ENCODE assay signal across 27 cellular contexts in the genomic region with DNA sequence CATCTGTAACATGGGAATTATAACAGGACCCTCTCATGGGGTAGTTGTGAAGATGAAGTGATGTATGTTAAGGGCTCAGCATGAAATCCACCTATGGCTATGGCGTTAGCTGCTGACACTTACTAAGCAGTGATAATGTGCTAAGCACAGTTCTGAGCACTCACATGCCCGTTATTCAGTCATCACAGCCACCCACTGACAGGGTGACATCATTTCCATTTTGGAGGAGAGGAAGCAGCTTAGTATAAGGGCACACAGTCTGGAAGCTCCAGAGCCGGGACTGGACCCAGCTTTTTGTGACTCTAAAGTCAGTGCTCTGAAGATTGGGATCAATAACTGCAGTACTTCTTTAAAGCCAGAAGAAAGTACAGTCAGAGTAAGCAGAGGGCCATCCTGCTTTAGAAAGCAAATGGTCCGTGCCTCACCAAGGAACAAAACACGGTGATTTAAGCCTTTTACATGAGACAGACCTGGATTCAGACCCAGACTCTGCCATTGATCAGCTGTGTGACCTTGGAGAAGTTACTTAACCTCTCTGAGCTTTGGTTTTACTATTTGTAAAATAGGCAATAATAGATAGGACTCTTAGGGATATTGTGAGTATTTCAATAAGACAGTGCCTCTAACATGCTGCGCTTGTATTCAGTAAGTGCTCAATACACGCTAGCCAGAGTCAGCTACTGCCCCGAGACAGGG.
A peak's percentile ranks its signal among the peaks of the same experiment; 100 is the strongest.
DNase-seq lines count a peak whose midpoint lies in the region; ATAC-seq, FAIRE-seq and TF ChIP-seq lines count a peak whose summit lies in the region.
"Had no signal": no experiment of that assay in that cellular context is flagged by ENCODE, and none has a peak within 500 bp of the region (broad histone marks: within the 10 kb centered on the region; RNA-seq: fewer than 3 reads in every experiment).

No MANE protein-coding gene starts in this region.

- H3K27me3 ChIP-seq in K562 (ENCODE audit: control insufficient read depth in 2 of 2, insufficient read depth in 2 of 2, low read length in 2 of 2): peaks cover 0 to 15% of the 10 kb centered on the region in 2 experiments; a peak in 3 of 5 replicates
- H3K27me3 ChIP-seq: Peyer's patch had no signal

- H3K9ac ChIP-seq in K562 (ENCODE audit: insufficient read depth in 1 of 2, low read depth in 2 of 2, low read length in 2 of 2): no peak overlapping the region

- no peaks in the 10 kb centered on the region for H3K9me3 Mint-ChIP-seq in stimulated activated effector memory CD8-positive, alpha-beta T cell treated with anti-CD3 and anti-CD28 coated beads, Interleukin-12 subunit alpha, Interleukin-12 subunit beta, amount 100 ng/mL, for 72 hours
- H3K9me3 Mint-ChIP-seq: CD8-positive, alpha-beta T cell had no signal

- TF ChIP-seq EP300 in K562 (IDR thresholded peaks at IDR 0.05; ENCODE audit: low read length): no peak

- H3K4me2 ChIP-seq in K562 (ENCODE audit: insufficient read depth, low read length): no peak overlapping the region

- 9% methylated on average over 8 of the region's 8 CpGs for WGBS in K562 (ENCODE audit: insufficient coverage, low coverage, missing lambda C conversion rate)

- no peak for TF ChIP-seq POLR2A in K562 (conservative IDR thresholded peaks at IDR 0.05)
- no peak for TF ChIP-seq POLR2A in GM12891 (IDR thresholded peaks at IDR 0.05; ENCODE audit: low read depth, low read length)

- ATAC-seq in left ventricle myocardium superior: peak; percentile 89
- no peak for ATAC-seq in K562
- peak; percentile 44 for ATAC-seq in stimulated activated effector memory CD8-positive, alpha-beta T cell treated with anti-CD3 and anti-CD28 coated beads, Interleukin-12 subunit alpha, Interleukin-12 subunit beta, amount 100 ng/mL, for 72 hours
- ATAC-seq in HG03280 (IDR thresholded peaks at IDR 0.05; ENCODE audit: unreplicated experiment): no peak
- ATAC-seq: CD8-positive, alpha-beta T cell; SK-N-SH treated with all-trans-retinoic acid at 6 μM for 48 hours had no signal

- H3K9me3 ChIP-seq in HEK293 (ENCODE audit: control insufficient read depth, insufficient read depth, low read depth, low read length): no peaks in the 10 kb centered on the region
- no peaks in the 10 kb centered on the region for H3K9me3 ChIP-seq in K562 (replicated peaks; ENCODE audit: control insufficient read depth, insufficient read depth, low read depth, low read length)
- H3K9me3 ChIP-seq: Caco-2, Peyer's patch, SJCRH30 had no signal

- H3K27ac ChIP-seq in HEK293 (ENCODE audit: extremely low read depth, low read depth, low read length): no peak overlapping the region
- H3K27ac ChIP-seq in K562 (ENCODE audit: extremely low read depth, low read depth, low read length): no peak overlapping the region
- H3K27ac ChIP-seq: Peyer's patch, SJCRH30 had no signal

- H3K4me3 ChIP-seq in HEK293 (ENCODE audit: low read depth, low read length) (no peak overlapping the region), K562 (no peak overlapping the region)
- H3K4me3 ChIP-seq: Peyer's patch, SJCRH30 had no signal

- in situ Hi-C loops in K562 (cut with MboI): no loop called here

- no peaks in the 10 kb centered on the region for H3K36me3 ChIP-seq in HEK293 (ENCODE audit: control insufficient read depth in 2 of 2, insufficient read depth in 1 of 2, low read length in 2 of 2)
- no peaks in the 10 kb centered on the region for H3K36me3 ChIP-seq in K562 (ENCODE audit: control insufficient read depth, insufficient read depth, low read length)
- H3K36me3 ChIP-seq: Peyer's patch, SJCRH30 had no signal

- TF ChIP-seq CTCF in HEK293 (tag by site-specific recombination; IDR thresholded peaks at IDR 0.05) (no peak), K562 (IDR thresholded peaks at IDR 0.05 in 2 of 3, conservative IDR thresholded peaks at IDR 0.05 in 1 of 3; ENCODE audit: insufficient read depth in 2 of 3, low read depth in 1 of 3, low read length in 3 of 3) (no peak)

- H3K27ac Mint-ChIP-seq in stimulated activated effector memory CD8-positive, alpha-beta T cell treated with anti-CD3 and anti-CD28 coated beads, Interleukin-12 subunit alpha, Interleukin-12 subunit beta, amount 100 ng/mL, for 72 hours: no peak overlapping the region
- H3K27ac Mint-ChIP-seq: CD8-positive, alpha-beta T cell had no signal

- H3K4me1 ChIP-seq in HEK293 (ENCODE audit: control insufficient read depth, insufficient read depth, low read length): no peaks in the 10 kb centered on the region
- peaks cover 0 to 3% of the 10 kb centered on the region in 2 experiments; a peak in 2 of 5 replicates for H3K4me1 ChIP-seq in K562 (replicated peaks in 1 of 2; ENCODE audit: control insufficient read depth in 2 of 2, insufficient read depth in 2 of 2, low read length in 2 of 2)
- H3K4me1 ChIP-seq: Caco-2, Peyer's patch, SJCRH30 had no signal

- POLR2A ChIA-PET in HEK293 (lab: Yijun Ruan, JAX) (no interaction called here), K562 (lab: Yijun Ruan, JAX) (no interaction called here)

- no peak overlapping the region for H2AFZ ChIP-seq in K562 (ENCODE audit: low read depth, low read length)

- H3K4me1 Mint-ChIP-seq in stimulated activated effector memory CD8-positive, alpha-beta T cell treated with anti-CD3 and anti-CD28 coated beads, Interleukin-12 subunit alpha, Interleukin-12 subunit beta, amount 100 ng/mL, for 72 hours: no peaks in the 10 kb centered on the region

- no peaks in the 10 kb centered on the region for H3K79me2 ChIP-seq in K562 (ENCODE audit: control insufficient read depth, insufficient read depth, low read length)

- no peaks in the 10 kb centered on the region; the same call in 1 of the 2 replicates for H4K20me1 ChIP-seq in K562 (replicated peaks; ENCODE audit: control insufficient read depth, insufficient read depth, low read length)

- TF ChIP-seq RAD21 in K562 (CRISPR knock-in tag; conservative IDR thresholded peaks at IDR 0.05 in 1 of 2, IDR thresholded peaks at IDR 0.05 in 1 of 2): no peak

- CTCF ChIA-PET in HEK293 (lab: Yijun Ruan, JAX) (interaction anchor here (0.9 kb wide), 1 partner anchor 17 kb away, joined by 4 read pairs; no protein-coding TSS in a partner anchor), K562 (lab: Yijun Ruan, JAX; ENCODE audit: low intra/inter-chr PET ratio) (no interaction called here)

- no TSS peak for BruUV-seq in K562 (replicated peaks; lab: Mats Ljungman, UMichigan)

- no peaks in the 10 kb centered on the region for H3K36me3 Mint-ChIP-seq in stimulated activated effector memory CD8-positive, alpha-beta T cell treated with anti-CD3 and anti-CD28 coated beads, Interleukin-12 subunit alpha, Interleukin-12 subunit beta, amount 100 ng/mL, for 72 hours
- H3K36me3 Mint-ChIP-seq: CD8-positive, alpha-beta T cell had no signal

- no peaks in the 10 kb centered on the region for H3K9me1 ChIP-seq in K562 (ENCODE audit: control insufficient read depth, insufficient read depth, low read length)

- intact Hi-C loops in left ventricle myocardium superior (cut with micrococcal nuclease) (no loop called here), cardiac septum (cut with DNase I) (no loop called here), K562 (cut with micrococcal nuclease) (no loop called here)

- FAIRE-seq in K562 (lab: Jason Lieb, UNC): no peak
- FAIRE-seq in GM12891 (lab: Jason Lieb, UNC): no peak
- FAIRE-seq: GM12892, HTR-8/SVneo had no signal

- DNase-seq in left ventricle myocardium superior: no peak
- no peak for DNase-seq in cardiac septum (ENCODE audit: low spot score)
- DNase-seq in K562 (ENCODE audit: extremely low read depth in 1 of 4, low spot score in 3 of 4): no peak
- no peak for DNase-seq in stimulated activated effector memory CD8-positive, alpha-beta T cell treated with anti-CD3 and anti-CD28 coated beads, Interleukin-12 subunit alpha, Interleukin-12 subunit beta, amount 100 ng/mL, for 72 hours (ENCODE audit: low spot score in 2 of 2)
- DNase-seq in GM12891 (ENCODE audit: insufficient read length, low spot score): no peak
- no peak for DNase-seq in DMS53 (lab: John Stamatoyannopoulos, UW)
- DNase-seq: AML-193; C1 segment of cervical spinal cord; Caco-2; CD8-positive, alpha-beta T cell; DMS79; GF-D8; KG1; NCI-H1048; NCI-H1417; NCI-H1694; NCI-H2029 treated with DMSO at 0.1 percent for 48 hours; NCI-H2227 treated with DMSO at 0.1 percent for 48 hours; NCI-H510A; NCI-H69; Peyer's patch; SJCRH30 had no signal

- H3K4me3 Mint-ChIP-seq in stimulated activated effector memory CD8-positive, alpha-beta T cell treated with anti-CD3 and anti-CD28 coated beads, Interleukin-12 subunit alpha, Interleukin-12 subunit beta, amount 100 ng/mL, for 72 hours: no peak overlapping the region
- H3K4me3 Mint-ChIP-seq: CD8-positive, alpha-beta T cell had no signal

TF ChIP-seq in HEK293, 187 proteins besides CTCF, POLR2A, EP300 and RAD21 (continues in another document):
- TF ChIP-seq ZNF560 (tag by site-specific recombination; IDR thresholded peaks at IDR 0.05; ENCODE audit: borderline replicate concordance): no peak
- TF ChIP-seq ZBTB21 (tag by site-specific recombination; IDR thresholded peaks at IDR 0.05): peak; percentile 87
- TF ChIP-seq ZNF768 (tag by site-specific recombination; IDR thresholded peaks at IDR 0.05): peak; percentile 68
- TF ChIP-seq ZNF660 (tag by site-specific recombination; IDR thresholded peaks at IDR 0.05): peak; percentile 66; the same call in 1 of the 2 replicates
- TF ChIP-seq EGR2 (tag by site-specific recombination; IDR thresholded peaks at IDR 0.05; ENCODE audit: low read depth): 0 out of 2 replicates have a peak, but pooled peaks have one; percentile 13

TF ChIP-seq in K562, 482 proteins besides CTCF, POLR2A, EP300 and RAD21 (continues in another document):
- peak; percentile 38; the same call in 1 of the 2 replicates for TF ChIP-seq BCOR (IDR thresholded peaks at IDR 0.05)
- no peak for TF ChIP-seq ZNF551 (CRISPR knock-in tag; IDR thresholded peaks at IDR 0.05)

TF ChIP-seq in GM12891, 5 proteins besides CTCF, POLR2A, EP300 and RAD21:
- TF ChIP-seq POLR2AphosphoS5 (IDR thresholded peaks at IDR 0.05; ENCODE audit: low read depth, low read length) (no peak), PAX5 (IDR thresholded peaks at IDR 0.05; ENCODE audit: insufficient read depth, low read length, severe bottlenecking) (no peak), POU2F2 (IDR thresholded peaks at IDR 0.05; ENCODE audit: low read depth, low read length) (no peak), SPI1 (IDR thresholded peaks at IDR 0.05; ENCODE audit: low read depth, low read length) (no peak), TAF1 (IDR thresholded peaks at IDR 0.05; ENCODE audit: low read depth, low read length) (no peak)

Comparison
In these comparisons a context has a peak if more than half of its experiments do, and no peak if none do; other contexts are left out.
1. ATAC-seq: peak in left ventricle myocardium superior (single experiment) and stimulated activated effector memory CD8-positive, alpha-beta T cell treated with anti-CD3 and anti-CD28 coated beads, Interleukin-12 subunit alpha, Interleukin-12 subunit beta, amount 100 ng/mL, for 72 hours (single experiment); none in K562 (single experiment) and HG03280 (single experiment).